Comparison of ENCODE assay signal across 1 cellular context in genomic region chr7:100887955-100888481, GRCh38.
TF ChIP-seq lines count a peak whose summit lies in the region.

No MANE protein-coding gene starts in this region.

TF ChIP-seq in K562, 482 proteins besides CTCF, POLR2A, EP300 and RAD21 (continued from another document):
- TF ChIP-seq, protein P1, sequence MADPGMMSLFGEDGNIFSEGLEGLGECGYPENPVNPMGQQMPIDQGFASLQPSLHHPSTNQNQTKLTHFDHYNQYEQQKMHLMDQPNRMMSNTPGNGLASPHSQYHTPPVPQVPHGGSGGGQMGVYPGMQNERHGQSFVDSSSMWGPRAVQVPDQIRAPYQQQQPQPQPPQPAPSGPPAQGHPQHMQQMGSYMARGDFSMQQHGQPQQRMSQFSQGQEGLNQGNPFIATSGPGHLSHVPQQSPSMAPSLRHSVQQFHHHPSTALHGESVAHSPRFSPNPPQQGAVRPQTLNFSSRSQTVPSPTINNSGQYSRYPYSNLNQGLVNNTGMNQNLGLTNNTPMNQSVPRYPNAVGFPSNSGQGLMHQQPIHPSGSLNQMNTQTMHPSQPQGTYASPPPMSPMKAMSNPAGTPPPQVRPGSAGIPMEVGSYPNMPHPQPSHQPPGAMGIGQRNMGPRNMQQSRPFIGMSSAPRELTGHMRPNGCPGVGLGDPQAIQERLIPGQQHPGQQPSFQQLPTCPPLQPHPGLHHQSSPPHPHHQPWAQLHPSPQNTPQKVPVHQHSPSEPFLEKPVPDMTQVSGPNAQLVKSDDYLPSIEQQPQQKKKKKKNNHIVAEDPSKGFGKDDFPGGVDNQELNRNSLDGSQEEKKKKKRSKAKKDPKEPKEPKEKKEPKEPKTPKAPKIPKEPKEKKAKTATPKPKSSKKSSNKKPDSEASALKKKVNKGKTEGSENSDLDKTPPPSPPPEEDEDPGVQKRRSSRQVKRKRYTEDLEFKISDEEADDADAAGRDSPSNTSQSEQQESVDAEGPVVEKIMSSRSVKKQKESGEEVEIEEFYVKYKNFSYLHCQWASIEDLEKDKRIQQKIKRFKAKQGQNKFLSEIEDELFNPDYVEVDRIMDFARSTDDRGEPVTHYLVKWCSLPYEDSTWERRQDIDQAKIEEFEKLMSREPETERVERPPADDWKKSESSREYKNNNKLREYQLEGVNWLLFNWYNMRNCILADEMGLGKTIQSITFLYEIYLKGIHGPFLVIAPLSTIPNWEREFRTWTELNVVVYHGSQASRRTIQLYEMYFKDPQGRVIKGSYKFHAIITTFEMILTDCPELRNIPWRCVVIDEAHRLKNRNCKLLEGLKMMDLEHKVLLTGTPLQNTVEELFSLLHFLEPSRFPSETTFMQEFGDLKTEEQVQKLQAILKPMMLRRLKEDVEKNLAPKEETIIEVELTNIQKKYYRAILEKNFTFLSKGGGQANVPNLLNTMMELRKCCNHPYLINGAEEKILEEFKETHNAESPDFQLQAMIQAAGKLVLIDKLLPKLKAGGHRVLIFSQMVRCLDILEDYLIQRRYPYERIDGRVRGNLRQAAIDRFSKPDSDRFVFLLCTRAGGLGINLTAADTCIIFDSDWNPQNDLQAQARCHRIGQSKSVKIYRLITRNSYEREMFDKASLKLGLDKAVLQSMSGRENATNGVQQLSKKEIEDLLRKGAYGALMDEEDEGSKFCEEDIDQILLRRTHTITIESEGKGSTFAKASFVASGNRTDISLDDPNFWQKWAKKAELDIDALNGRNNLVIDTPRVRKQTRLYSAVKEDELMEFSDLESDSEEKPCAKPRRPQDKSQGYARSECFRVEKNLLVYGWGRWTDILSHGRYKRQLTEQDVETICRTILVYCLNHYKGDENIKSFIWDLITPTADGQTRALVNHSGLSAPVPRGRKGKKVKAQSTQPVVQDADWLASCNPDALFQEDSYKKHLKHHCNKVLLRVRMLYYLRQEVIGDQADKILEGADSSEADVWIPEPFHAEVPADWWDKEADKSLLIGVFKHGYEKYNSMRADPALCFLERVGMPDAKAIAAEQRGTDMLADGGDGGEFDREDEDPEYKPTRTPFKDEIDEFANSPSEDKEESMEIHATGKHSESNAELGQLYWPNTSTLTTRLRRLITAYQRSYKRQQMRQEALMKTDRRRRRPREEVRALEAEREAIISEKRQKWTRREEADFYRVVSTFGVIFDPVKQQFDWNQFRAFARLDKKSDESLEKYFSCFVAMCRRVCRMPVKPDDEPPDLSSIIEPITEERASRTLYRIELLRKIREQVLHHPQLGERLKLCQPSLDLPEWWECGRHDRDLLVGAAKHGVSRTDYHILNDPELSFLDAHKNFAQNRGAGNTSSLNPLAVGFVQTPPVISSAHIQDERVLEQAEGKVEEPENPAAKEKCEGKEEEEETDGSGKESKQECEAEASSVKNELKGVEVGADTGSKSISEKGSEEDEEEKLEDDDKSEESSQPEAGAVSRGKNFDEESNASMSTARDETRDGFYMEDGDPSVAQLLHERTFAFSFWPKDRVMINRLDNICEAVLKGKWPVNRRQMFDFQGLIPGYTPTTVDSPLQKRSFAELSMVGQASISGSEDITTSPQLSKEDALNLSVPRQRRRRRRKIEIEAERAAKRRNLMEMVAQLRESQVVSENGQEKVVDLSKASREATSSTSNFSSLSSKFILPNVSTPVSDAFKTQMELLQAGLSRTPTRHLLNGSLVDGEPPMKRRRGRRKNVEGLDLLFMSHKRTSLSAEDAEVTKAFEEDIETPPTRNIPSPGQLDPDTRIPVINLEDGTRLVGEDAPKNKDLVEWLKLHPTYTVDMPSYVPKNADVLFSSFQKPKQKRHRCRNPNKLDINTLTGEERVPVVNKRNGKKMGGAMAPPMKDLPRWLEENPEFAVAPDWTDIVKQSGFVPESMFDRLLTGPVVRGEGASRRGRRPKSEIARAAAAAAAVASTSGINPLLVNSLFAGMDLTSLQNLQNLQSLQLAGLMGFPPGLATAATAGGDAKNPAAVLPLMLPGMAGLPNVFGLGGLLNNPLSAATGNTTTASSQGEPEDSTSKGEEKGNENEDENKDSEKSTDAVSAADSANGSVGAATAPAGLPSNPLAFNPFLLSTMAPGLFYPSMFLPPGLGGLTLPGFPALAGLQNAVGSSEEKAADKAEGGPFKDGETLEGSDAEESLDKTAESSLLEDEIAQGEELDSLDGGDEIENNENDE (IDR thresholded peaks at IDR 0.05; ENCODE audit: low read depth, low read length) = no peak
- no peak for TF ChIP-seq CEBPB (tag; IDR thresholded peaks at IDR 0.05)
- TF ChIP-seq POU5F1 (IDR thresholded peaks at IDR 0.05; ENCODE audit: borderline replicate concordance, low read depth, low read length, partially characterized antibody) = no peak
- no peak for TF ChIP-seq RBM14 (IDR thresholded peaks at IDR 0.05; ENCODE audit: borderline replicate concordance, insufficient read depth, low read depth, low read length)
- no peak for TF ChIP-seq HNRNPK (IDR thresholded peaks at IDR 0.05; ENCODE audit: low read depth, low read length, poor library complexity, severe bottlenecking)
- TF ChIP-seq TFAP4 (CRISPR knock-in tag; IDR thresholded peaks at IDR 0.05; ENCODE audit: borderline replicate concordance) = 0 out of 2 replicates have a peak, but pooled peaks have one; percentile 20
- TF ChIP-seq ZC3H11A (IDR thresholded peaks at IDR 0.05; ENCODE audit: low read depth, low read length) = no peak
- TF ChIP-seq, protein P2, sequence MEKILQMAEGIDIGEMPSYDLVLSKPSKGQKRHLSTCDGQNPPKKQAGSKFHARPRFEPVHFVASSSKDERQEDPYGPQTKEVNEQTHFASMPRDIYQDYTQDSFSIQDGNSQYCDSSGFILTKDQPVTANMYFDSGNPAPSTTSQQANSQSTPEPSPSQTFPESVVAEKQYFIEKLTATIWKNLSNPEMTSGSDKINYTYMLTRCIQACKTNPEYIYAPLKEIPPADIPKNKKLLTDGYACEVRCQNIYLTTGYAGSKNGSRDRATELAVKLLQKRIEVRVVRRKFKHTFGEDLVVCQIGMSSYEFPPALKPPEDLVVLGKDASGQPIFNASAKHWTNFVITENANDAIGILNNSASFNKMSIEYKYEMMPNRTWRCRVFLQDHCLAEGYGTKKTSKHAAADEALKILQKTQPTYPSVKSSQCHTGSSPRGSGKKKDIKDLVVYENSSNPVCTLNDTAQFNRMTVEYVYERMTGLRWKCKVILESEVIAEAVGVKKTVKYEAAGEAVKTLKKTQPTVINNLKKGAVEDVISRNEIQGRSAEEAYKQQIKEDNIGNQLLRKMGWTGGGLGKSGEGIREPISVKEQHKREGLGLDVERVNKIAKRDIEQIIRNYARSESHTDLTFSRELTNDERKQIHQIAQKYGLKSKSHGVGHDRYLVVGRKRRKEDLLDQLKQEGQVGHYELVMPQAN (IDR thresholded peaks at IDR 0.05; ENCODE audit: borderline replicate concordance) = 0 out of 2 replicates have a peak, but pooled peaks have one; percentile 5
- no peak for TF ChIP-seq NUFIP1 (IDR thresholded peaks at IDR 0.05; ENCODE audit: partially characterized antibody)
- no peak for TF ChIP-seq MLX (CRISPR knock-in tag; conservative IDR thresholded peaks at IDR 0.05)
- TF ChIP-seq, protein P3, sequence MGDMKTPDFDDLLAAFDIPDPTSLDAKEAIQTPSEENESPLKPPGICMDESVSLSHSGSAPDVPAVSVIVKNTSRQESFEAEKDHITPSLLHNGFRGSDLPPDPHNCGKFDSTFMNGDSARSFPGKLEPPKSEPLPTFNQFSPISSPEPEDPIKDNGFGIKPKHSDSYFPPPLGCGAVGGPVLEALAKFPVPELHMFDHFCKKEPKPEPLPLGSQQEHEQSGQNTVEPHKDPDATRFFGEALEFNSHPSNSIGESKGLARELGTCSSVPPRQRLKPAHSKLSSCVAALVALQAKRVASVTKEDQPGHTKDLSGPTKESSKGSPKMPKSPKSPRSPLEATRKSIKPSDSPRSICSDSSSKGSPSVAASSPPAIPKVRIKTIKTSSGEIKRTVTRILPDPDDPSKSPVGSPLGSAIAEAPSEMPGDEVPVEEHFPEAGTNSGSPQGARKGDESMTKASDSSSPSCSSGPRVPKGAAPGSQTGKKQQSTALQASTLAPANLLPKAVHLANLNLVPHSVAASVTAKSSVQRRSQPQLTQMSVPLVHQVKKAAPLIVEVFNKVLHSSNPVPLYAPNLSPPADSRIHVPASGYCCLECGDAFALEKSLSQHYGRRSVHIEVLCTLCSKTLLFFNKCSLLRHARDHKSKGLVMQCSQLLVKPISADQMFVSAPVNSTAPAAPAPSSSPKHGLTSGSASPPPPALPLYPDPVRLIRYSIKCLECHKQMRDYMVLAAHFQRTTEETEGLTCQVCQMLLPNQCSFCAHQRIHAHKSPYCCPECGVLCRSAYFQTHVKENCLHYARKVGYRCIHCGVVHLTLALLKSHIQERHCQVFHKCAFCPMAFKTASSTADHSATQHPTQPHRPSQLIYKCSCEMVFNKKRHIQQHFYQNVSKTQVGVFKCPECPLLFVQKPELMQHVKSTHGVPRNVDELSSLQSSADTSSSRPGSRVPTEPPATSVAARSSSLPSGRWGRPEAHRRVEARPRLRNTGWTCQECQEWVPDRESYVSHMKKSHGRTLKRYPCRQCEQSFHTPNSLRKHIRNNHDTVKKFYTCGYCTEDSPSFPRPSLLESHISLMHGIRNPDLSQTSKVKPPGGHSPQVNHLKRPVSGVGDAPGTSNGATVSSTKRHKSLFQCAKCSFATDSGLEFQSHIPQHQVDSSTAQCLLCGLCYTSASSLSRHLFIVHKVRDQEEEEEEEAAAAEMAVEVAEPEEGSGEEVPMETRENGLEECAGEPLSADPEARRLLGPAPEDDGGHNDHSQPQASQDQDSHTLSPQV (IDR thresholded peaks at IDR 0.05) = 0 out of 2 replicates have a peak, but pooled peaks have one; percentile 1
- TF ChIP-seq ZNF282 (CRISPR knock-in tag; IDR thresholded peaks at IDR 0.05) = no peak
- TF ChIP-seq GTF2E2 (tag; IDR thresholded peaks at IDR 0.05) = no peak
- peak; percentile 1; the same call in 1 of the 2 replicates for TF ChIP-seq MBD2 (IDR thresholded peaks at IDR 0.05; ENCODE audit: borderline replicate concordance, low read depth)
- 0 out of 2 replicates have a peak, but pooled peaks have one; percentile 46 for TF ChIP-seq ZNF511 (CRISPR knock-in tag; IDR thresholded peaks at IDR 0.05)
- TF ChIP-seq, protein P4, sequence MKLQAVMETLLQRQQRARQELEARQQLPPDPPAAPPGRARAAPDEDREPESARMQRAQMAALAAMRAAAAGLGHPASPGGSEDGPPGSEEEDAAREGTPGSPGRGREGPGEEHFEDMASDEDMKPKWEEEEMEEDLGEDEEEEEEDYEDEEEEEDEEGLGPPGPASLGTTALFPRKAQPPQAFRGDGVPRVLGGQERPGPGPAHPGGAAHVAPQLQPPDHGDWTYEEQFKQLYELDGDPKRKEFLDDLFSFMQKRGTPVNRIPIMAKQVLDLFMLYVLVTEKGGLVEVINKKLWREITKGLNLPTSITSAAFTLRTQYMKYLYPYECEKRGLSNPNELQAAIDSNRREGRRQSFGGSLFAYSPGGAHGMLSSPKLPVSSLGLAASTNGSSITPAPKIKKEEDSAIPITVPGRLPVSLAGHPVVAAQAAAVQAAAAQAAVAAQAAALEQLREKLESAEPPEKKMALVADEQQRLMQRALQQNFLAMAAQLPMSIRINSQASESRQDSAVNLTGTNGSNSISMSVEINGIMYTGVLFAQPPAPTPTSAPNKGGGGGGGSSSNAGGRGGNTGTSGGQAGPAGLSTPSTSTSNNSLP (IDR thresholded peaks at IDR 0.05; ENCODE audit: borderline replicate concordance, low read depth, low read length) = no peak
- TF ChIP-seq, protein P5, sequence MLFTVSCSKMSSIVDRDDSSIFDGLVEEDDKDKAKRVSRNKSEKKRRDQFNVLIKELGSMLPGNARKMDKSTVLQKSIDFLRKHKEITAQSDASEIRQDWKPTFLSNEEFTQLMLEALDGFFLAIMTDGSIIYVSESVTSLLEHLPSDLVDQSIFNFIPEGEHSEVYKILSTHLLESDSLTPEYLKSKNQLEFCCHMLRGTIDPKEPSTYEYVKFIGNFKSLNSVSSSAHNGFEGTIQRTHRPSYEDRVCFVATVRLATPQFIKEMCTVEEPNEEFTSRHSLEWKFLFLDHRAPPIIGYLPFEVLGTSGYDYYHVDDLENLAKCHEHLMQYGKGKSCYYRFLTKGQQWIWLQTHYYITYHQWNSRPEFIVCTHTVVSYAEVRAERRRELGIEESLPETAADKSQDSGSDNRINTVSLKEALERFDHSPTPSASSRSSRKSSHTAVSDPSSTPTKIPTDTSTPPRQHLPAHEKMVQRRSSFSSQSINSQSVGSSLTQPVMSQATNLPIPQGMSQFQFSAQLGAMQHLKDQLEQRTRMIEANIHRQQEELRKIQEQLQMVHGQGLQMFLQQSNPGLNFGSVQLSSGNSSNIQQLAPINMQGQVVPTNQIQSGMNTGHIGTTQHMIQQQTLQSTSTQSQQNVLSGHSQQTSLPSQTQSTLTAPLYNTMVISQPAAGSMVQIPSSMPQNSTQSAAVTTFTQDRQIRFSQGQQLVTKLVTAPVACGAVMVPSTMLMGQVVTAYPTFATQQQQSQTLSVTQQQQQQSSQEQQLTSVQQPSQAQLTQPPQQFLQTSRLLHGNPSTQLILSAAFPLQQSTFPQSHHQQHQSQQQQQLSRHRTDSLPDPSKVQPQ (CRISPR knock-in tag; IDR thresholded peaks at IDR 0.05; ENCODE audit: borderline replicate concordance) = no peak
- 0 out of 2 replicates have a peak, but pooled peaks have one; percentile 41 for TF ChIP-seq PREB (CRISPR knock-in tag; IDR thresholded peaks at IDR 0.05)
- TF ChIP-seq NFRKB (IDR thresholded peaks at IDR 0.05; ENCODE audit: low read depth) = no peak
- TF ChIP-seq POLR2AphosphoS5 (IDR thresholded peaks at IDR 0.05; ENCODE audit: control insufficient read depth, insufficient read depth, low read depth, low read length) = 0 out of 2 replicates have a peak, but pooled peaks have one; percentile 23
